Comparison of ENCODE assay signal across 30 cellular contexts in the genomic region with DNA sequence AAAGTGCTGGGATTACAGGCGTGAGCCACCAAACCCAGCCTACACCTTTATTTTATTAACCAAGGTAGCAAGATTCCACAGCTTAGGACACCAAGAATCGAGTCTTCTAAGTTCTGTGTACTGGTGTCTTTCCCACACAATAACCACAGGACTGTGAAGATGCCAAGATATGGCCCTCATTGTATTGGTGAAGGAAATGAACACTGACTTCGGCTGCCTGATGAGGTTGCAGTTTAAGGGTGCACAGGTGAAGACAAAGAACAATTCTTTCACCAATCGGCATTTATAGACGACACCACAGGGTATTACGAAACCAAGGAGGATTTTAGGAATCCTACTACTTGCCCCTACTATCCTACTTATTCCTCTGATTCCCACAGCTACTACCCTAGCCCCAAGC. TPM values are rescaled to one million over a fixed set of nuclear protein-coding genes. Genes with fewer than 3 reads are reported as not detected.
"Had no signal": no experiment of that assay in that cellular context is flagged by ENCODE, and none has a peak within 500 bp of the region (broad histone marks: within the 10 kb centered on the region; RNA-seq: fewer than 3 reads in every experiment).

No MANE protein-coding gene starts in this region.

- H3K9me3 ChIP-seq: breast epithelium had no signal

- ATAC-seq: activated T-cell treated with anti-CD3 and anti-CD28 coated beads, Interleukin-2, amount 50 U/mL, for 72 hours; Panc1; Right ventricle myocardium inferior; WTC11 had no signal

- H3K4me1 ChIP-seq: breast epithelium had no signal

- H3K36me3 ChIP-seq: breast epithelium had no signal

- H3K9me3 Mint-ChIP-seq: activated CD4-positive, alpha-beta memory T cell treated with anti-CD3 and anti-CD28 coated beads for 36 hours; activated naive CD8-positive, alpha-beta T cell treated with anti-CD3 and anti-CD28 coated beads, Interleukin-2, amount 10 ng/mL, durations not matched to agents 7 days and 5 days; WTC11 had no signal

- H3K36me3 Mint-ChIP-seq: activated CD4-positive, alpha-beta memory T cell treated with anti-CD3 and anti-CD28 coated beads for 36 hours; activated naive CD8-positive, alpha-beta T cell treated with anti-CD3 and anti-CD28 coated beads, Interleukin-2, amount 10 ng/mL, durations not matched to agents 7 days and 5 days had no signal

- DNase-seq: activated CD4-positive, alpha-beta memory T cell treated with anti-CD3 and anti-CD28 coated beads for 36 hours; activated CD4-positive, alpha-beta T cell treated with anti-CD3 and anti-CD28 coated beads for 48 hours; activated CD4-positive, CD25-positive, alpha-beta regulatory T cell treated with anti-CD3 and anti-CD28 coated beads, Interleukin-2, amount 50 U/mL, for 72 hours; activated CD8-positive, alpha-beta memory T cell treated with anti-CD3 and anti-CD28 coated beads for 24 hours; activated naive CD4-positive, alpha-beta T cell treated with anti-CD3 and anti-CD28 coated beads, Interleukin-2, amount 50 U/mL, for 16 hours; activated naive CD8-positive, alpha-beta T cell treated with anti-CD3 and anti-CD28 coated beads, Interleukin-2, amount 10 ng/mL, durations not matched to agents 7 days and 5 days; activated T-cell treated with anti-CD3 and anti-CD28 coated beads, Interleukin-2, amount 50 U/mL, for 72 hours; aorta; central memory CD4-positive, alpha-beta T cell; KBM-7; NCI-H1092 treated with DMSO at 0.1 percent for 48 hours; NCI-H1417 treated with DMSO at 0.1 percent for 48 hours; NCI-H1694; NCI-H2029; NCI-H2107; NCI-H2171 treated with DMSO at 0.1 percent for 48 hours; NCI-H510A treated with DMSO at 0.1 percent for 48 hours; NCI-H69; NK-92 treated with Interleukin-12 subunit alpha and Interleukin-12 subunit beta, amount 100 ng/mL, for 24 hours; OCI-M1; RPMI8226; T-helper 9 cell had no signal

- H3K27me3 ChIP-seq: breast epithelium had no signal

- H3K27me3 Mint-ChIP-seq: activated CD4-positive, alpha-beta memory T cell treated with anti-CD3 and anti-CD28 coated beads for 36 hours had no signal

- H3K4me3 Mint-ChIP-seq: activated CD4-positive, alpha-beta memory T cell treated with anti-CD3 and anti-CD28 coated beads for 36 hours; activated naive CD8-positive, alpha-beta T cell treated with anti-CD3 and anti-CD28 coated beads, Interleukin-2, amount 10 ng/mL, durations not matched to agents 7 days and 5 days; activated T-cell treated with anti-CD3 and anti-CD28 coated beads, Interleukin-2, amount 50 U/mL, for 72 hours; WTC11 had no signal

- H3K4me3 ChIP-seq: breast epithelium, SK-N-MC had no signal

- H3K27ac ChIP-seq: breast epithelium, SK-N-MC had no signal

- H3K27ac Mint-ChIP-seq: activated CD4-positive, alpha-beta memory T cell treated with anti-CD3 and anti-CD28 coated beads for 36 hours; activated naive CD8-positive, alpha-beta T cell treated with anti-CD3 and anti-CD28 coated beads, Interleukin-2, amount 10 ng/mL, durations not matched to agents 7 days and 5 days; activated T-cell treated with anti-CD3 and anti-CD28 coated beads, Interleukin-2, amount 50 U/mL, for 72 hours; WTC11 had no signal

RNA-seq across cellular contexts. Expression of gene SVOPL, which starts 47.5 kb away (rescaled TPM):
- total RNA-seq: activated CD4-positive, alpha-beta memory T cell treated with anti-CD3 and anti-CD28 coated beads for 36 hours; activated T-cell treated with anti-CD3 and anti-CD28 coated beads, Interleukin-2, amount 50 U/mL, for 72 hours; aorta; chondrocyte; MCF 10A; Right ventricle myocardium inferior; T-helper 1 cell treated with Interleukin-12 subunit alpha and Interleukin-12 subunit beta and Interleukin-4 antibody, amounts not matched to agents 30 ng/mL and 1 ng/mL, for 36 hours had no signal

RNA-seq across cellular contexts. Expression of gene TMEM213, which starts 49.1 kb away (rescaled TPM):
- total RNA-seq: activated naive CD8-positive, alpha-beta T cell treated with anti-CD3 and anti-CD28 coated beads, Interleukin-2, amount 10 ng/mL, durations not matched to agents 7 days and 5 days; aorta; chondrocyte; MCF 10A; Right ventricle myocardium inferior had no signal
- polyA plus RNA-seq: aorta had no signal

RNA-seq across cellular contexts. Expression of gene ATP6V0A4, which starts 49.3 kb away (rescaled TPM):
- total RNA-seq: activated naive CD8-positive, alpha-beta T cell treated with anti-CD3 and anti-CD28 coated beads, Interleukin-2, amount 10 ng/mL, durations not matched to agents 7 days and 5 days; aorta; Right ventricle myocardium inferior had no signal
- polyA plus RNA-seq: aorta had no signal
